1 cellular context compared by ENCODE assay signal in genomic region chr21:46153259-46154154, GRCh38.
TF ChIP-seq lines count a peak whose summit lies in the region.

No MANE protein-coding gene starts in this region.

TF ChIP-seq in HepG2, 621 proteins besides CTCF, POLR2A, EP300 and RAD21 (continued from another document and continues in another):
- TF ChIP-seq GRHL1 (CRISPR knock-in tag; conservative IDR thresholded peaks at IDR 0.05), result no peak
- TF ChIP-seq RARG (CRISPR knock-in tag; IDR thresholded peaks at IDR 0.05; ENCODE audit: low read depth), result 0 out of 2 replicates have a peak, but pooled peaks have one; percentile 30
- no peak for TF ChIP-seq ZNF549 (CRISPR knock-in tag; IDR thresholded peaks at IDR 0.05)
- no peak for TF ChIP-seq JARID2 (CRISPR knock-in tag; IDR thresholded peaks at IDR 0.05; ENCODE audit: insufficient replicate concordance)
- no peak for TF ChIP-seq ZNF749 (CRISPR knock-in tag; IDR thresholded peaks at IDR 0.05; ENCODE audit: borderline replicate concordance)
- TF ChIP-seq SP5 (CRISPR knock-in tag; IDR thresholded peaks at IDR 0.05; ENCODE audit: borderline replicate concordance, low read depth), result 0 out of 2 replicates have a peak, but pooled peaks have one; percentile 30
- 0 out of 2 replicates have a peak, but pooled peaks have one; percentile 17 for TF ChIP-seq ZNF317 (CRISPR knock-in tag; IDR thresholded peaks at IDR 0.05)
- TF ChIP-seq SATB2 (CRISPR knock-in tag; IDR thresholded peaks at IDR 0.05), result no peak
- peak; percentile 31; the same call in 1 of the 2 replicates for TF ChIP-seq ZMAT3 (CRISPR knock-in tag; conservative IDR thresholded peaks at IDR 0.05)
- no peak for TF ChIP-seq HMGA1 (CRISPR knock-in tag; conservative IDR thresholded peaks at IDR 0.05)
- peak; percentile 76; the same call in 1 of the 2 replicates for TF ChIP-seq ARID4A (CRISPR knock-in tag; IDR thresholded peaks at IDR 0.05; ENCODE audit: borderline replicate concordance)
- 0 out of 2 replicates have a peak, but pooled peaks have one; percentile 17 for TF ChIP-seq GATAD1 (CRISPR knock-in tag; IDR thresholded peaks at IDR 0.05)
- TF ChIP-seq YEATS4 (CRISPR knock-in tag; IDR thresholded peaks at IDR 0.05; ENCODE audit: borderline replicate concordance), result peak; percentile 56; the same call in 1 of the 2 replicates
- TF ChIP-seq ZNF264 (CRISPR knock-in tag; IDR thresholded peaks at IDR 0.05), result 0 out of 2 replicates have a peak, but pooled peaks have one; percentile 41
- TF ChIP-seq RXRA (CRISPR knock-in tag; IDR thresholded peaks at IDR 0.05), result peak; percentile 59
- peak; percentile 44; the same call in 1 of the 2 replicates for TF ChIP-seq THAP11 (CRISPR knock-in tag; IDR thresholded peaks at IDR 0.05)
- TF ChIP-seq ZNF337 (CRISPR knock-in tag; IDR thresholded peaks at IDR 0.05; ENCODE audit: borderline replicate concordance, low read depth), result no peak
- no peak for TF ChIP-seq FOXM1 (CRISPR knock-in tag; IDR thresholded peaks at IDR 0.05)
- no peak for TF ChIP-seq HCFC1 (IDR thresholded peaks at IDR 0.05; ENCODE audit: low read depth, low read length)
- TF ChIP-seq SOX6 (IDR thresholded peaks at IDR 0.05), result no peak
- TF ChIP-seq SOX6 (CRISPR knock-in tag; IDR thresholded peaks at IDR 0.05), result peak; percentile 58
- TF ChIP-seq ZNF383 (CRISPR knock-in tag; IDR thresholded peaks at IDR 0.05; ENCODE audit: borderline replicate concordance), result no peak
- TF ChIP-seq SMYD3 (CRISPR knock-in tag; IDR thresholded peaks at IDR 0.05), result no peak
- TF ChIP-seq GZF1 (CRISPR knock-in tag; IDR thresholded peaks at IDR 0.05), result no peak
- no peak for TF ChIP-seq PHF5A (CRISPR knock-in tag; IDR thresholded peaks at IDR 0.05; ENCODE audit: low read depth, unreplicated experiment)
- no peak for TF ChIP-seq ZNF609 (CRISPR knock-in tag; IDR thresholded peaks at IDR 0.05; ENCODE audit: borderline replicate concordance)
- no peak for TF ChIP-seq ZBTB8A (CRISPR knock-in tag; IDR thresholded peaks at IDR 0.05; ENCODE audit: borderline replicate concordance, low read depth)
- peak; percentile 46; the same call in 1 of the 2 replicates for TF ChIP-seq ZNF768 (CRISPR knock-in tag; IDR thresholded peaks at IDR 0.05)
- peak; percentile 61 for TF ChIP-seq RBFOX2 (IDR thresholded peaks at IDR 0.05; ENCODE audit: low read depth, low read length)
- TF ChIP-seq AFF4 (CRISPR knock-in tag; IDR thresholded peaks at IDR 0.05), result no peak
- peak; percentile 86 for TF ChIP-seq ZBTB7A (CRISPR knock-in tag; IDR thresholded peaks at IDR 0.05)
- TF ChIP-seq ZNF670 (CRISPR knock-in tag; IDR thresholded peaks at IDR 0.05; ENCODE audit: borderline replicate concordance), result no peak
- 0 out of 2 replicates have a peak, but pooled peaks have one; percentile 57 for TF ChIP-seq ARNT2 (CRISPR knock-in tag; IDR thresholded peaks at IDR 0.05; ENCODE audit: low read depth)
- TF ChIP-seq ZNF143 (CRISPR knock-in tag; IDR thresholded peaks at IDR 0.05), result no peak
- TF ChIP-seq DBP (CRISPR knock-in tag; IDR thresholded peaks at IDR 0.05; ENCODE audit: not compliant biosample characterization), result no peak
- no peak for TF ChIP-seq ZNF569 (CRISPR knock-in tag; IDR thresholded peaks at IDR 0.05; ENCODE audit: borderline replicate concordance)
- TF ChIP-seq ZBTB43 (CRISPR knock-in tag; conservative IDR thresholded peaks at IDR 0.05), result no peak
- no peak for TF ChIP-seq ATF1 (CRISPR knock-in tag; IDR thresholded peaks at IDR 0.05)
- no peak for TF ChIP-seq HDAC6 (IDR thresholded peaks at IDR 0.05; ENCODE audit: low read depth, low read length)
- TF ChIP-seq TEAD2 (CRISPR knock-in tag; IDR thresholded peaks at IDR 0.05), result no peak
- TF ChIP-seq ZNF570 (CRISPR knock-in tag; IDR thresholded peaks at IDR 0.05; ENCODE audit: borderline replicate concordance), result no peak
- no peak for TF ChIP-seq FOXK2 (IDR thresholded peaks at IDR 0.05)
